ENCODE assay signal across 23 cellular contexts in genomic region chr2:191840916-191841315, GRCh38. TPM values are rescaled to one million over a fixed set of nuclear protein-coding genes. Genes with fewer than 3 reads are reported as not detected.
"Had no signal": no experiment of that assay in that cellular context is flagged by ENCODE, and none has a peak within 500 bp of the region (broad histone marks: within the 10 kb centered on the region; RNA-seq: fewer than 3 reads in every experiment).

No MANE protein-coding gene starts in this region.

- H3K4me3 Mint-ChIP-seq: activated naive CD4-positive, alpha-beta T cell treated with anti-CD3 and anti-CD28 coated beads for 36 hours; nephron progenitor cell; stimulated activated naive B cell treated with anti-CD40 and anti-IgM and Interleukin-4, amounts not matched to agents 10 μg/mL and 1 μg/mL and 100 μg/mL, for 72 hours; T-helper 1 cell treated with Interleukin-12 subunit alpha and Interleukin-12 subunit beta and Interleukin-4 antibody, amounts not matched to agents 30 μg/mL and 1 μg/mL, for 36 hours; type B pancreatic cell; WTC11 had no signal

- H3K4me1 ChIP-seq: pancreas had no signal

- H3K27ac ChIP-seq: pancreas, testis had no signal

- H3K9me3 ChIP-seq: gastroesophageal sphincter, left lung, pancreas, testis had no signal

- DNase-seq: activated CD4-positive, alpha-beta T cell treated with anti-CD3 and anti-CD28 coated beads, Interleukin-2, amount 50 U/mL, for 48 hours; activated CD8-positive, alpha-beta memory T cell treated with anti-CD3 and anti-CD28 coated beads, Interleukin-2, amount 50 U/mL, for 48 hours; activated naive CD4-positive, alpha-beta T cell treated with anti-CD3 and anti-CD28 coated beads for 36 hours; activated T-cell treated with anti-CD3 and anti-CD28 coated beads, Interleukin-2, amount 50 U/mL, for 48 hours; amygdala; effector CD4-positive, alpha-beta T cell; kidney; left lung; mesenchymal stem cell; nephron progenitor cell; pancreas; stimulated activated CD4-positive, alpha-beta T cell treated with anti-CD3 and anti-CD28 coated beads, Interleukin-2, amount 100 ng/mL, for 48 hours; stimulated activated CD8-positive, alpha-beta memory T cell treated with anti-CD3 and anti-CD28 coated beads, Interleukin-4, amount 100 ng/mL, for 48 hours; stimulated activated naive B cell treated with anti-CD40 and anti-IgM and Interleukin-4, amounts not matched to agents 10 μg/mL and 1 μg/mL and 100 μg/mL, for 72 hours; T1000; testis had no signal

- H3K36me3 Mint-ChIP-seq: stimulated activated naive B cell treated with anti-CD40 and anti-IgM and Interleukin-4, amounts not matched to agents 10 μg/mL and 1 μg/mL and 100 μg/mL, for 72 hours; type B pancreatic cell; WTC11 had no signal

- ATAC-seq: gastroesophageal sphincter; sciatic nerve; stimulated activated naive B cell treated with anti-CD40 and anti-IgM and Interleukin-4, amounts not matched to agents 10 μg/mL and 1 μg/mL and 100 μg/mL, for 72 hours had no signal

- FAIRE-seq: endometrium, kidney, pancreas had no signal

- H3K27me3 ChIP-seq: gastroesophageal sphincter, pancreas, testis had no signal

- H3K27me3 Mint-ChIP-seq: type B pancreatic cell had no signal

- H3K27ac Mint-ChIP-seq: activated naive CD4-positive, alpha-beta T cell treated with anti-CD3 and anti-CD28 coated beads for 36 hours; nephron progenitor cell; stimulated activated naive B cell treated with anti-CD40 and anti-IgM and Interleukin-4, amounts not matched to agents 10 μg/mL and 1 μg/mL and 100 μg/mL, for 72 hours; T-helper 1 cell treated with Interleukin-12 subunit alpha and Interleukin-12 subunit beta and Interleukin-4 antibody, amounts not matched to agents 30 μg/mL and 1 μg/mL, for 36 hours; type B pancreatic cell; WTC11 had no signal

- H3K9me3 Mint-ChIP-seq: activated naive CD4-positive, alpha-beta T cell treated with anti-CD3 and anti-CD28 coated beads for 36 hours; stimulated activated naive B cell treated with anti-CD40 and anti-IgM and Interleukin-4, amounts not matched to agents 10 μg/mL and 1 μg/mL and 100 μg/mL, for 72 hours; T-helper 1 cell treated with Interleukin-12 subunit alpha and Interleukin-12 subunit beta and Interleukin-4 antibody, amounts not matched to agents 30 μg/mL and 1 μg/mL, for 36 hours had no signal

- H3K4me3 ChIP-seq: pancreas, testis had no signal

- H3K36me3 ChIP-seq: pancreas had no signal

RNA-seq across cellular contexts. Expression of gene CAVIN2, which starts 6.0 kb away (rescaled TPM):
- total RNA-seq: activated CD8-positive, alpha-beta memory T cell treated with anti-CD3 and anti-CD28 coated beads for 36 hours; activated naive CD4-positive, alpha-beta T cell treated with anti-CD3 and anti-CD28 coated beads for 36 hours had no signal
